ENCODE assay signal across 22 cellular contexts in genomic region chr21:42443876-42444744, GRCh38. TPM values are rescaled to one million over a fixed set of nuclear protein-coding genes. Genes with fewer than 3 reads are reported as not detected.
DNase-seq lines count a peak whose midpoint lies in the region; ATAC-seq and TF ChIP-seq lines count a peak whose summit lies in the region.
"Had no signal": no experiment of that assay in that cellular context is flagged by ENCODE, and none has a peak within 500 bp of the region (broad histone marks: within the 10 kb centered on the region; RNA-seq: fewer than 3 reads in every experiment).

No MANE protein-coding gene starts in this region.

- H2BK5ac ChIP-seq in neuronal stem cell (ENCODE audit: low read length) = peak overlapping the region; percentile 77

- H3K9ac ChIP-seq in neuronal stem cell (ENCODE audit: low read depth, low read length, poor library complexity) = no peak overlapping the region

- H3K4ac ChIP-seq in neuronal stem cell (ENCODE audit: low read length) = no peak overlapping the region

- DNase-seq in activated effector memory CD4-positive, alpha-beta T cell treated with anti-CD3 and anti-CD28 coated beads, Interleukin-2, amount 50 U/mL, for 16 hours = peak; percentile 56
- DNase-seq in activated effector memory CD4-positive, alpha-beta T cell treated with Interleukin-2 at 50 U/mL for 16 hours = no peak
- no peak for DNase-seq in GM23338 (ENCODE audit: low spot score)
- no peak for DNase-seq in activated T-helper 2 cell treated with anti-CD3 and anti-CD28 coated beads, Interferon-gamma antibody, Interleukin-2, Interleukin-4, amounts not matched to agents 10 μg/mL and 5 μg/mL and 100 μg/mL, durations not matched to agents 14 hours and 24 hours and 36 hours (ENCODE audit: low spot score)
- no peak for DNase-seq in neuronal stem cell (ENCODE audit: low spot score)
- no peak for DNase-seq in AG08395 (ENCODE audit: low spot score)
- no peak for DNase-seq in uterus
- DNase-seq: Caco-2, DMS153, KBM-7, MV-4-11, NCI-H1417 treated with DMSO at 0.1 percent for 48 hours, NCI-H1930, NCI-H2171, NCI-H446 treated with DMSO at 0.1 percent for 48 hours, NCI-H748 treated with DMSO at 0.1 percent for 48 hours, RPMI8226, SIG-M5 had no signal

- H3K79me1 ChIP-seq in neuronal stem cell (ENCODE audit: low read depth, low read length) = no peaks in the 10 kb centered on the region

- no peak overlapping the region for H2BK15ac ChIP-seq in neuronal stem cell (ENCODE audit: low read length)

- H3K27me3 Mint-ChIP-seq in GM23338 (ENCODE audit: insufficient read depth, low read depth, poor library complexity) = peaks cover 15% of the 10 kb centered on the region
- H3K27me3 Mint-ChIP-seq in activated T-helper 2 cell treated with anti-CD3 and anti-CD28 coated beads, Interferon-gamma antibody, Interleukin-2, Interleukin-4, amounts not matched to agents 10 μg/mL and 5 μg/mL and 100 μg/mL, durations not matched to agents 14 hours and 24 hours and 36 hours (ENCODE audit: low read depth) = no peaks in the 10 kb centered on the region

- TF ChIP-seq POLR2A in uterus (IDR thresholded peaks at IDR 0.05) (no peak), gastroesophageal sphincter (IDR thresholded peaks at IDR 0.05) (no peak)

- H3K27ac Mint-ChIP-seq in GM23338 = no peak overlapping the region
- H3K27ac Mint-ChIP-seq in activated T-helper 2 cell treated with anti-CD3 and anti-CD28 coated beads, Interferon-gamma antibody, Interleukin-2, Interleukin-4, amounts not matched to agents 10 μg/mL and 5 μg/mL and 100 μg/mL, durations not matched to agents 14 hours and 24 hours and 36 hours = peak overlapping the region; percentile 70
- H3K27ac Mint-ChIP-seq: CD14-positive monocyte had no signal

- H3K27ac ChIP-seq in GM23338 (ENCODE audit: low read depth) (no peak overlapping the region), neuronal stem cell (replicated peaks; ENCODE audit: low read length) (no peak overlapping the region), uterus (no peak overlapping the region), gastroesophageal sphincter (no peak overlapping the region)

- H3K4me3 Mint-ChIP-seq in GM23338 = no peak overlapping the region
- no peak overlapping the region for H3K4me3 Mint-ChIP-seq in activated T-helper 2 cell treated with anti-CD3 and anti-CD28 coated beads, Interferon-gamma antibody, Interleukin-2, Interleukin-4, amounts not matched to agents 10 μg/mL and 5 μg/mL and 100 μg/mL, durations not matched to agents 14 hours and 24 hours and 36 hours (ENCODE audit: low read depth)
- H3K4me3 Mint-ChIP-seq: CD14-positive monocyte had no signal

- H3K4me3 ChIP-seq in GM23338 (no peak overlapping the region), neuronal stem cell (ENCODE audit: low read length in 2 of 2) (no peak overlapping the region), uterus (no peak overlapping the region), gastroesophageal sphincter (no peak overlapping the region)
- H3K4me3 ChIP-seq: HAP-1 had no signal

- no CpG with 5 or more reads among the region's 34 CpGs for WGBS in neuronal stem cell (ENCODE audit: extremely low coverage in 2 of 2, insufficient read length in 2 of 2, insufficient replicate concordance in 1 of 2), 2 donors
- WGBS in gastroesophageal sphincter (ENCODE audit: low coverage in 1 of 2), 2 donors = 67 to 71% methylated on average over 7 to 9 of the region's 34 CpGs

- H2AFZ ChIP-seq in GM23338 (no peak overlapping the region; the same call in 1 of the 2 replicates), neuronal stem cell (ENCODE audit: low read length) (no peak overlapping the region)

- H3K27me3 ChIP-seq in GM23338 (ENCODE audit: insufficient read depth) (no peaks in the 10 kb centered on the region), neuronal stem cell (ENCODE audit: control insufficient read depth in 3 of 3, insufficient read depth in 3 of 3, low read depth in 1 of 3, low read length in 3 of 3) (peaks cover 0 to 2% (median 0%) of the 10 kb centered on the region in 3 experiments), uterus (no peaks in the 10 kb centered on the region), gastroesophageal sphincter (peaks cover 43% of the 10 kb centered on the region)

- TF ChIP-seq EP300 in gastroesophageal sphincter (IDR thresholded peaks at IDR 0.05) = no peak

- intact Hi-C loops in activated T-helper 2 cell treated with anti-CD3 and anti-CD28 coated beads, Interferon-gamma antibody, Interleukin-2, Interleukin-4, amounts not matched to agents 10 μg/mL and 5 μg/mL and 100 μg/mL, durations not matched to agents 14 hours and 24 hours and 36 hours (cut with micrococcal nuclease) = no loop called here
- intact Hi-C loops in uterus (cut with DNase I; ENCODE audit: low total_unique reads) = no loop called here

- peak overlapping the region; percentile 72 for H4K8ac ChIP-seq in neuronal stem cell (ENCODE audit: low read depth, low read length)

- H4K20me1 ChIP-seq in GM23338 (replicated peaks; ENCODE audit: insufficient read depth) = no peaks in the 10 kb centered on the region

- H3K36me3 Mint-ChIP-seq in GM23338 (ENCODE audit: low read depth) = no peaks in the 10 kb centered on the region
- H3K36me3 Mint-ChIP-seq in activated T-helper 2 cell treated with anti-CD3 and anti-CD28 coated beads, Interferon-gamma antibody, Interleukin-2, Interleukin-4, amounts not matched to agents 10 μg/mL and 5 μg/mL and 100 μg/mL, durations not matched to agents 14 hours and 24 hours and 36 hours (ENCODE audit: low read depth) = peaks cover 99% of the 10 kb centered on the region
- H3K36me3 Mint-ChIP-seq: CD14-positive monocyte had no signal

- H2BK120ac ChIP-seq in neuronal stem cell (ENCODE audit: low read depth, low read length) = no peak overlapping the region

- no peaks in the 10 kb centered on the region for H3K79me2 ChIP-seq in GM23338 (replicated peaks; ENCODE audit: insufficient read depth)

- peak; percentile 44; the same call in 2 of the 3 replicates for ATAC-seq in GM23338
- no peak for ATAC-seq in gastroesophageal sphincter

- no peaks in the 10 kb centered on the region for H3K9me3 Mint-ChIP-seq in GM23338
- H3K9me3 Mint-ChIP-seq in activated T-helper 2 cell treated with anti-CD3 and anti-CD28 coated beads, Interferon-gamma antibody, Interleukin-2, Interleukin-4, amounts not matched to agents 10 μg/mL and 5 μg/mL and 100 μg/mL, durations not matched to agents 14 hours and 24 hours and 36 hours = peaks cover 4% of the 10 kb centered on the region
- H3K9me3 Mint-ChIP-seq: CD14-positive monocyte had no signal

- 0 out of 4 replicates have a peak, but pooled peaks of 1 of the 2 experiments have one; percentile 7 for TF ChIP-seq CTCF in GM23338 (conservative IDR thresholded peaks at IDR 0.05; ENCODE audit: low read depth in 2 of 2)
- no peak for TF ChIP-seq CTCF in uterus (IDR thresholded peaks at IDR 0.05)
- TF ChIP-seq CTCF in gastroesophageal sphincter (IDR thresholded peaks at IDR 0.05) = no peak

- H3K9me3 ChIP-seq in neuronal stem cell (replicated peaks in 1 of 2; ENCODE audit: control insufficient read depth in 2 of 2, insufficient read depth in 1 of 2, low read depth in 1 of 2, low read length in 2 of 2) (peaks cover 0 to 2% of the 10 kb centered on the region in 2 donors), uterus (no peaks in the 10 kb centered on the region), gastroesophageal sphincter (no peaks in the 10 kb centered on the region)
- H3K9me3 ChIP-seq: Caco-2, HAP-1 had no signal

- H3K4me1 ChIP-seq in GM23338 (ENCODE audit: insufficient read depth) (no peaks in the 10 kb centered on the region), neuronal stem cell (ENCODE audit: control insufficient read depth in 2 of 2, insufficient read depth in 1 of 2, low read depth in 1 of 2, low read length in 2 of 2) (no peaks in the 10 kb centered on the region), uterus (no peaks in the 10 kb centered on the region), gastroesophageal sphincter (no peaks in the 10 kb centered on the region)
- H3K4me1 ChIP-seq: Caco-2, HAP-1 had no signal

- H3F3A ChIP-seq in GM23338 (replicated peaks; ENCODE audit: low read depth) = no peaks in the 10 kb centered on the region

- H3K14ac ChIP-seq in neuronal stem cell (ENCODE audit: low read length) = peak overlapping the region; percentile 64

- H4K91ac ChIP-seq in neuronal stem cell (ENCODE audit: low read depth, low read length, poor library complexity) = no peak overlapping the region

- H2BK12ac ChIP-seq in neuronal stem cell (ENCODE audit: low read length) = no peak overlapping the region

- H3K4me1 Mint-ChIP-seq in GM23338 = 0 out of 3 replicates have a peak, but pooled peaks cover 2% of the 10 kb centered on the region
- H3K4me1 Mint-ChIP-seq in activated T-helper 2 cell treated with anti-CD3 and anti-CD28 coated beads, Interferon-gamma antibody, Interleukin-2, Interleukin-4, amounts not matched to agents 10 μg/mL and 5 μg/mL and 100 μg/mL, durations not matched to agents 14 hours and 24 hours and 36 hours (ENCODE audit: low read depth) = peaks cover 59% of the 10 kb centered on the region
- H3K4me1 Mint-ChIP-seq: CD14-positive monocyte had no signal

- H3K9me2 ChIP-seq in GM23338 (ENCODE audit: insufficient read depth) = no peaks in the 10 kb centered on the region

- no peak overlapping the region for H3K23ac ChIP-seq in neuronal stem cell (ENCODE audit: low read depth, low read length, poor library complexity)

- H3K36me3 ChIP-seq in GM23338 (ENCODE audit: insufficient read depth) (no peaks in the 10 kb centered on the region), neuronal stem cell (replicated peaks in 1 of 2; ENCODE audit: control insufficient read depth in 2 of 2, insufficient read depth in 2 of 2, low read length in 2 of 2) (no peaks in the 10 kb centered on the region), uterus (no peaks in the 10 kb centered on the region), gastroesophageal sphincter (no peaks in the 10 kb centered on the region)
- H3K36me3 ChIP-seq: HAP-1 had no signal

- peak overlapping the region; percentile 44 for H3K18ac ChIP-seq in neuronal stem cell (ENCODE audit: low read length)

- H3K4me2 ChIP-seq in GM23338 = no peak overlapping the region
- H3K4me2 ChIP-seq in neuronal stem cell (ENCODE audit: insufficient read depth, low read length, poor library complexity, severe bottlenecking) = no peak overlapping the region

- H2AK5ac ChIP-seq in neuronal stem cell (ENCODE audit: low read depth, low read length) = no peak overlapping the region

RNA-seq across cellular contexts. Expression of gene UBASH3A, which starts 40.4 kb away (rescaled TPM):
- total RNA-seq in GM23338 (2014; rRNA removed; shearing (Covaris generic)) = not detected in 2 replicates
- polyA plus RNA-seq in GM23338 (2016; fragmentation: Nextera tagmentation; extraction: Ambion mirVana) = not detected in 2 replicates
- total RNA-seq in activated T-helper 2 cell treated with anti-CD3 and anti-CD28 coated beads, Interferon-gamma antibody, Interleukin-2, Interleukin-4, amounts not matched to agents 10 μg/mL and 5 μg/mL and 100 μg/mL, durations not matched to agents 14 hours and 24 hours and 36 hours = 86.0 and 87.4 TPM in 2 replicates
- not detected for polyA plus RNA-seq in neuronal stem cell (2013, experiment 1 of 2)
- polyA plus RNA-seq in neuronal stem cell (2013, experiment 2 of 2) = not detected
- total RNA-seq in uterus (1 to 10 TPM in 1 of 4 donors, under 1 TPM in 1, not detected in 2; 0.79 to 1.0 TPM), gastroesophageal sphincter (under 1 TPM in 1 of 4 donors, not detected in 3; 0.40 TPM)
- total RNA-seq: A673, Caco-2 had no signal
- polyA plus RNA-seq: CD14-positive monocyte had no signal

RNA-seq across cellular contexts. Expression of gene TMPRSS3, which starts 48.3 kb away (rescaled TPM):
- 0.17 TPM in 1 of 2 replicates, not detected in the other for total RNA-seq in GM23338 (2014; rRNA removed; shearing (Covaris generic))
- polyA plus RNA-seq in GM23338 (2016; fragmentation: Nextera tagmentation; extraction: Ambion mirVana) = not detected in 2 replicates
- 81.0 and 88.1 TPM in 2 replicates for total RNA-seq in activated T-helper 2 cell treated with anti-CD3 and anti-CD28 coated beads, Interferon-gamma antibody, Interleukin-2, Interleukin-4, amounts not matched to agents 10 μg/mL and 5 μg/mL and 100 μg/mL, durations not matched to agents 14 hours and 24 hours and 36 hours
- not detected for polyA plus RNA-seq in neuronal stem cell (2013, experiment 1 of 2)
- polyA plus RNA-seq in neuronal stem cell (2013, experiment 2 of 2) = not detected
- total RNA-seq in uterus (1 to 10 TPM in 1 of 4 donors, under 1 TPM in 1, not detected in 2; 0.18 to 4.4 TPM), gastroesophageal sphincter (under 1 TPM in 1 of 4 donors, not detected in 3; 0.52 TPM)
- total RNA-seq: A673, Caco-2 had no signal

RNA-seq across cellular contexts. Expression of gene RSPH1, which starts 51.9 kb away (rescaled TPM):
- 0.12 TPM in 1 of 2 replicates, not detected in the other for total RNA-seq in GM23338 (2014; rRNA removed; shearing (Covaris generic))
- polyA plus RNA-seq in GM23338 (2016; fragmentation: Nextera tagmentation; extraction: Ambion mirVana) = 0.23 and 1.4 TPM in 2 replicates
- total RNA-seq in activated T-helper 2 cell treated with anti-CD3 and anti-CD28 coated beads, Interferon-gamma antibody, Interleukin-2, Interleukin-4, amounts not matched to agents 10 μg/mL and 5 μg/mL and 100 μg/mL, durations not matched to agents 14 hours and 24 hours and 36 hours = not detected in 2 replicates
- 0.82 TPM for polyA plus RNA-seq in neuronal stem cell (2013, experiment 1 of 2)
- 0.89 TPM for polyA plus RNA-seq in neuronal stem cell (2013, experiment 2 of 2)
- 1 to 10 TPM in 2 of 4 donors, not detected in 2; 1.7 to 3.4 TPM for total RNA-seq in uterus
- total RNA-seq in gastroesophageal sphincter = 1 to 10 TPM in 2 of 4 donors, under 1 TPM in 1, not detected in 1; 0.99 to 1.9 (median 1.9) TPM
- polyA plus RNA-seq: CD14-positive monocyte had no signal

Comparison
In these comparisons a context has a peak if more than half of its experiments do, and no peak if none do; other contexts are left out.
1. RNA of gene UBASH3A, which starts 40.4 kb away (total RNA-seq): 86.0 to 87.4 TPM in activated T-helper 2 cell treated with anti-CD3 and anti-CD28 coated beads, Interferon-gamma antibody, Interleukin-2, Interleukin-4, amounts not matched to agents 10 μg/mL and 5 μg/mL and 100 μg/mL, durations not matched to agents 14 hours and 24 hours and 36 hours; 0.79 to 1.0 TPM in uterus, 0.40 TPM in gastroesophageal sphincter and not detected in GM23338; every median in the first group is over 10 times any median in the second.
2. RNA of gene TMPRSS3, which starts 48.3 kb away (total RNA-seq): 81.0 to 88.1 TPM in activated T-helper 2 cell treated with anti-CD3 and anti-CD28 coated beads, Interferon-gamma antibody, Interleukin-2, Interleukin-4, amounts not matched to agents 10 μg/mL and 5 μg/mL and 100 μg/mL, durations not matched to agents 14 hours and 24 hours and 36 hours; 0.18 to 4.4 TPM in uterus, 0.17 TPM in GM23338 and 0.52 TPM in gastroesophageal sphincter; every median in the first group is over 10 times any median in the second.